31 cellular contexts compared by ENCODE assay signal in genomic region chr1:179785025-179785424, GRCh38. TPM values are rescaled to one million over a fixed set of nuclear protein-coding genes. Genes with fewer than 3 reads are reported as not detected.
DNase-seq lines count a peak whose midpoint lies in the region; ATAC-seq and TF ChIP-seq lines count a peak whose summit lies in the region.
"Had no signal": no experiment of that assay in that cellular context is flagged by ENCODE, and none has a peak within 500 bp of the region (broad histone marks: within the 10 kb centered on the region; RNA-seq: fewer than 3 reads in every experiment).

No MANE protein-coding gene starts in this region.

- H3K4me3 ChIP-seq in SK-N-SH (ENCODE audit: low read depth in 2 of 2, low read length in 1 of 2): no peak overlapping the region
- H3K4me3 ChIP-seq: dorsolateral prefrontal cortex, GM23338, heart left ventricle, pancreas had no signal

- 32% methylated on average over 4 of the region's 4 CpGs for WGBS in SK-N-SH (ENCODE audit: low lambda C conversion rate)

- ATAC-seq in GM19467 (IDR thresholded peaks at IDR 0.05; ENCODE audit: unreplicated experiment) (no peak), HG03378 (IDR thresholded peaks at IDR 0.05; ENCODE audit: unreplicated experiment) (no peak)
- ATAC-seq: GM23338; heart left ventricle; left colon; naive thymus-derived CD4-positive, alpha-beta T cell; PC-3; sciatic nerve; T-cell had no signal

- no peaks in the 10 kb centered on the region for H3F3A ChIP-seq in SK-N-SH (replicated peaks; ENCODE audit: insufficient read depth)

- H3K9ac ChIP-seq in SK-N-SH: no peak overlapping the region

- H3K4me1 ChIP-seq in SK-N-SH (ENCODE audit: control insufficient read depth in 1 of 2, insufficient read depth in 2 of 2, low read depth in 1 of 2, low read length in 1 of 2): peaks cover 0 to 84% of the 10 kb centered on the region in 2 experiments; a peak in 2 of 4 replicates

- POLR2A ChIA-PET in SK-N-SH (lab: Yijun Ruan, JAX): interaction anchor here (0.8 to 4.0 kb wide), 7 partner anchors 18 to 75 kb away, joined by 3 to 34 read pairs (median 4); no protein-coding TSS in a partner anchor

- DNase-seq in DMS79 treated with DMSO at 0.1 percent for 48 hours (lab: John Stamatoyannopoulos, UW) (peak; percentile 15), DMS79 (lab: John Stamatoyannopoulos, UW) (no peak), SK-N-SH (peak; percentile 32), kidney glomerular epithelial cell (lab: John Stamatoyannopoulos, UW) (peak; percentile 50), retina (peak; percentile 46)
- no peak for DNase-seq in stimulated activated naive CD4-positive, alpha-beta T cell (lab: John Stamatoyannopoulos, UW)
- DNase-seq: activated CD4-positive, alpha-beta memory T cell treated with anti-CD3 and anti-CD28 coated beads for 36 hours; activated naive CD8-positive, alpha-beta T cell treated with anti-CD3 and anti-CD28 coated beads for 36 hours; CD4-positive, alpha-beta T cell; DMS153; dorsolateral prefrontal cortex; GDM1; heart left ventricle; KG1; left colon; MM.1S; naive thymus-derived CD4-positive, alpha-beta T cell; NCI-H1417 treated with DMSO at 0.1 percent for 48 hours; NCI-H2171 treated with DMSO at 0.1 percent for 48 hours; NCI-H748 treated with DMSO at 0.1 percent for 48 hours; pancreas; PC-3; SHP77; stimulated activated CD4-positive, alpha-beta T cell treated with anti-CD3 and anti-CD28 coated beads, Interleukin-15, amount 100 ng/mL, for 24 hours; T-cell; trophoblast cell had no signal

- no peaks in the 10 kb centered on the region for H3K36me3 ChIP-seq in SK-N-SH (replicated peaks in 1 of 2; ENCODE audit: control insufficient read depth in 1 of 2, insufficient read depth in 2 of 2, low read length in 1 of 2)
- H3K36me3 ChIP-seq: heart left ventricle, pancreas had no signal

- no peak for TF ChIP-seq CTCF in SK-N-SH (IDR thresholded peaks at IDR 0.05)

- H2AFZ ChIP-seq in SK-N-SH (ENCODE audit: low read depth): no peak overlapping the region
- H2AFZ ChIP-seq: GM23338 had no signal

- H3K9me3 ChIP-seq in SK-N-SH: no peaks in the 10 kb centered on the region
- H3K9me3 ChIP-seq: heart left ventricle, pancreas had no signal

- peak overlapping the region in 1 of 2 experiments; percentile 98; a peak in 2 of 4 replicates for H3K27ac ChIP-seq in SK-N-SH (ENCODE audit: low read depth in 2 of 2, low read length in 1 of 2)
- H3K27ac ChIP-seq: 22Rv1, dorsolateral prefrontal cortex, heart left ventricle, pancreas had no signal

- no peaks in the 10 kb centered on the region for H4K20me1 ChIP-seq in SK-N-SH (ENCODE audit: insufficient read depth)

- no peak overlapping the region for H3K4me2 ChIP-seq in SK-N-SH
- H3K4me2 ChIP-seq: GM23338 had no signal

- no peaks in the 10 kb centered on the region for H3K9me2 ChIP-seq in SK-N-SH

- no peaks in the 10 kb centered on the region for H3K79me2 ChIP-seq in SK-N-SH (ENCODE audit: insufficient read depth)

- peaks cover 16% of the 10 kb centered on the region; the same call in 1 of the 2 replicates for H3K27me3 ChIP-seq in SK-N-SH (ENCODE audit: insufficient read depth)
- H3K27me3 ChIP-seq: pancreas had no signal

- peak in 1 of 2 experiments; percentile 80; a peak in 2 of 4 replicates for TF ChIP-seq EP300 in SK-N-SH (IDR thresholded peaks at IDR 0.05; ENCODE audit: borderline replicate concordance in 1 of 2, low read depth in 1 of 2, low read length in 1 of 2)

- TF ChIP-seq RAD21 in SK-N-SH (IDR thresholded peaks at IDR 0.05; ENCODE audit: low read length): peak; percentile 20; the same call in 1 of the 2 replicates

- CTCF ChIA-PET in SK-N-SH (lab: Yijun Ruan, JAX): interaction anchor here (1.0 to 8.2 kb wide), 10 partner anchors 9 to 79 kb away, joined by 3 to 87 read pairs (median 4); no protein-coding TSS in a partner anchor

TF ChIP-seq in SK-N-SH, 30 proteins besides CTCF, POLR2A, EP300 and RAD21:
- TF ChIP-seq ELF1 (IDR thresholded peaks at IDR 0.05): no peak
- peak; percentile 42; the same call in 1 of the 2 replicates for TF ChIP-seq RCOR1 (IDR thresholded peaks at IDR 0.05; ENCODE audit: low read length)
- TF ChIP-seq CHD2 (IDR thresholded peaks at IDR 0.05; ENCODE audit: low read length, partially characterized antibody): peak; percentile 35
- no peak for TF ChIP-seq NFIC (IDR thresholded peaks at IDR 0.05; ENCODE audit: borderline replicate concordance)
- no peak for TF ChIP-seq RXRA (IDR thresholded peaks at IDR 0.05; ENCODE audit: borderline replicate concordance, low read depth)
- no peak for TF ChIP-seq NRF1 (IDR thresholded peaks at IDR 0.05; ENCODE audit: low read depth, low read length)
- peak; percentile 32; the same call in 1 of the 2 replicates for TF ChIP-seq MXI1 (IDR thresholded peaks at IDR 0.05; ENCODE audit: low read depth, low read length)
- TF ChIP-seq GATA2 (CRISPR knock-in tag; IDR thresholded peaks at IDR 0.05): 0 out of 2 replicates have a peak, but pooled peaks have one; percentile 9
- no peak for TF ChIP-seq FOXJ3 (CRISPR knock-in tag; IDR thresholded peaks at IDR 0.05)
- TF ChIP-seq TCF12 (IDR thresholded peaks at IDR 0.05): no peak
- no peak for TF ChIP-seq SIN3A (IDR thresholded peaks at IDR 0.05; ENCODE audit: borderline replicate concordance, low read depth, low read length)
- no peak for TF ChIP-seq EZH2phosphoT487 (IDR thresholded peaks at IDR 0.05; ENCODE audit: borderline replicate concordance, low read depth)

RNA-seq across cellular contexts. Expression of gene FAM163A, which starts 41.9 kb away (rescaled TPM):
- 0.43 and 1.1 TPM in 2 replicates for polyA plus RNA-seq in SK-N-SH (2012; rRNA removed)
- polyA plus RNA-seq in SK-N-SH (2012; cell fraction: cytosol; rRNA removed): 0.80 and 1.4 TPM in 2 replicates
- polyA plus RNA-seq in SK-N-SH (2012; cell fraction: nucleus; rRNA removed): 1.1 and 1.8 TPM in 2 replicates
- polyA plus RNA-seq: GM23338 had no signal

Comparison
In these comparisons a context has a peak if more than half of its experiments do, and no peak if none do; other contexts are left out.
1. DNase-seq: peak in DMS79 treated with DMSO at 0.1 percent for 48 hours (single experiment), SK-N-SH (single experiment), kidney glomerular epithelial cell (single experiment) and retina (single experiment); none in DMS79 (single experiment) and stimulated activated naive CD4-positive, alpha-beta T cell (0 of 6).